In the genomic region with DNA sequence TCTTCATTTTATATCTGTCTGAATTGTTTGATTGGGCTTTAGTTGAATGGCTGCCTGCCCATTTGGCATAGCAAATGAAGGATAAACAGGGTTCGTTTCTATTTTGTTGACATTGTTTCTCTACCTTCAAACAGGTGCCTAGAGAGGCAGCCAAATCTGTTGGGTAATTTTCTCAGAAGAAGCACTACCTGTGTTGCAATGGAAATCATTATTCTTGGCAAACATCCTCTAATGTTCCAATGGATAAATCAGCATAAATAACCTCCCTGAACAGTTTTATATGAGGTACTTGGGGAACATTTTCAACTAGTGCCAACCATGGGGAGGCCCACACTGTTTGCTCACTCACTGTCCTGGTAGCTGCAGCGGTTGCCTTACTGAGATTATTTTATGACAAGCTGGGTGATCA, we compare ENCODE assay signal across 13 cellular contexts.
"Had no signal": no experiment of that assay in that cellular context is flagged by ENCODE, and none has a peak within 500 bp of the region (broad histone marks: within the 10 kb centered on the region; RNA-seq: fewer than 3 reads in every experiment).

No MANE protein-coding gene starts in this region.

- H3K27ac ChIP-seq: brain microvascular endothelial cell, coronary artery, esophagus squamous epithelium, psoas muscle, testis, uterus had no signal

- H3K36me3 ChIP-seq: brain microvascular endothelial cell, esophagus squamous epithelium, uterus had no signal

- H3K4me3 ChIP-seq: coronary artery, esophagus squamous epithelium, psoas muscle, testis, uterus had no signal

- H3K9me3 ChIP-seq: esophagus squamous epithelium, testis, uterus had no signal

- H3K27me3 ChIP-seq: brain microvascular endothelial cell, esophagus squamous epithelium, testis, uterus had no signal

- H3K4me1 ChIP-seq: psoas muscle, testis, uterus had no signal

- ATAC-seq: psoas muscle; stimulated activated naive CD8-positive, alpha-beta T cell treated with anti-CD3 and anti-CD28 coated beads, Interleukin-15, amount 100 ng/mL, for 72 hours had no signal

- DNase-seq: activated B cell treated with CpG ODN at 0.5 μM for 24 hours; activated CD4-positive, alpha-beta T cell treated with anti-CD3 and anti-CD28 coated beads for 48 hours; activated naive CD8-positive, alpha-beta T cell treated with anti-CD3 and anti-CD28 coated beads, Interleukin-2, amount 10 ng/mL, durations not matched to agents 7 days and 5 days; anterior cingulate cortex; brain microvascular endothelial cell; esophagus squamous epithelium; hippocampal formation; psoas muscle; stimulated activated CD4-positive, alpha-beta T cell treated with anti-CD3 and anti-CD28 coated beads, Interleukin-1b, Interleukin-23, amount 100 ng/mL, for 48 hours; stimulated activated naive CD8-positive, alpha-beta T cell treated with anti-CD3 and anti-CD28 coated beads, Interleukin-15, amount 100 ng/mL, for 72 hours; testis; uterus had no signal
